Comparison of ENCODE assay signal across 1 cellular context in the genomic region with DNA sequence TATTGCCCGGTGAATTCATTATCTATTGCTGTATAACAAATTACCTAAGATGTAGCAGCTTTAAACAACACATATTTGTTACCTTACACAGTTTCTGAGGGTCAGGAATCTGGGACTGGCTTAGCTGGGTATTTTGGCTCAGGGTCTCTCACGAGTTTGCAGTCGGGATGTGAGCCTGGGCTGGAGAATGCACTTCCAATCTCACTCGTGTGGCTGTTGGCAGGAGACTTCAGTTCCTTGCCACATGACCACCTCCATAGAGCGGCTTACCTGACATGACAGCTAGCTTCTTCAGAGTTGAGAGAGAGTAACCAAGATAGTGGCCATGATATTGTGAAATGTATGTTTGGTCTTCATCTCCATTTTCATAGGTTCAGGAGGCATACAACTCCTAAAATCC.
TF ChIP-seq lines count a peak whose summit lies in the region.

No MANE protein-coding gene starts in this region.

TF ChIP-seq in HepG2, 621 proteins besides CTCF, POLR2A, EP300 and RAD21:
- TF ChIP-seq KDM5A (IDR thresholded peaks at IDR 0.05; ENCODE audit: borderline replicate concordance, low read length): no peak
- TF ChIP-seq, protein P1, sequence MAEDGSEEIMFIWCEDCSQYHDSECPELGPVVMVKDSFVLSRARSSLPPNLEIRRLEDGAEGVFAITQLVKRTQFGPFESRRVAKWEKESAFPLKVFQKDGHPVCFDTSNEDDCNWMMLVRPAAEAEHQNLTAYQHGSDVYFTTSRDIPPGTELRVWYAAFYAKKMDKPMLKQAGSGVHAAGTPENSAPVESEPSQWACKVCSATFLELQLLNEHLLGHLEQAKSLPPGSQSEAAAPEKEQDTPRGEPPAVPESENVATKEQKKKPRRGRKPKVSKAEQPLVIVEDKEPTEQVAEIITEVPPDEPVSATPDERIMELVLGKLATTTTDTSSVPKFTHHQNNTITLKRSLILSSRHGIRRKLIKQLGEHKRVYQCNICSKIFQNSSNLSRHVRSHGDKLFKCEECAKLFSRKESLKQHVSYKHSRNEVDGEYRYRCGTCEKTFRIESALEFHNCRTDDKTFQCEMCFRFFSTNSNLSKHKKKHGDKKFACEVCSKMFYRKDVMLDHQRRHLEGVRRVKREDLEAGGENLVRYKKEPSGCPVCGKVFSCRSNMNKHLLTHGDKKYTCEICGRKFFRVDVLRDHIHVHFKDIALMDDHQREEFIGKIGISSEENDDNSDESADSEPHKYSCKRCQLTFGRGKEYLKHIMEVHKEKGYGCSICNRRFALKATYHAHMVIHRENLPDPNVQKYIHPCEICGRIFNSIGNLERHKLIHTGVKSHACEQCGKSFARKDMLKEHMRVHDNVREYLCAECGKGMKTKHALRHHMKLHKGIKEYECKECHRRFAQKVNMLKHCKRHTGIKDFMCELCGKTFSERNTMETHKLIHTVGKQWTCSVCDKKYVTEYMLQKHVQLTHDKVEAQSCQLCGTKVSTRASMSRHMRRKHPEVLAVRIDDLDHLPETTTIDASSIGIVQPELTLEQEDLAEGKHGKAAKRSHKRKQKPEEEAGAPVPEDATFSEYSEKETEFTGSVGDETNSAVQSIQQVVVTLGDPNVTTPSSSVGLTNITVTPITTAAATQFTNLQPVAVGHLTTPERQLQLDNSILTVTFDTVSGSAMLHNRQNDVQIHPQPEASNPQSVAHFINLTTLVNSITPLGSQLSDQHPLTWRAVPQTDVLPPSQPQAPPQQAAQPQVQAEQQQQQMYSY (CRISPR knock-in tag; IDR thresholded peaks at IDR 0.05): no peak
- TF ChIP-seq ZSCAN31 (CRISPR knock-in tag; IDR thresholded peaks at IDR 0.05; ENCODE audit: low read depth): no peak
- TF ChIP-seq TCF12 (IDR thresholded peaks at IDR 0.05): no peak
- TF ChIP-seq TCF12 (CRISPR knock-in tag; IDR thresholded peaks at IDR 0.05): no peak
- TF ChIP-seq RBFOX2 (IDR thresholded peaks at IDR 0.05; ENCODE audit: low read depth, low read length): no peak
- TF ChIP-seq, protein P2, sequence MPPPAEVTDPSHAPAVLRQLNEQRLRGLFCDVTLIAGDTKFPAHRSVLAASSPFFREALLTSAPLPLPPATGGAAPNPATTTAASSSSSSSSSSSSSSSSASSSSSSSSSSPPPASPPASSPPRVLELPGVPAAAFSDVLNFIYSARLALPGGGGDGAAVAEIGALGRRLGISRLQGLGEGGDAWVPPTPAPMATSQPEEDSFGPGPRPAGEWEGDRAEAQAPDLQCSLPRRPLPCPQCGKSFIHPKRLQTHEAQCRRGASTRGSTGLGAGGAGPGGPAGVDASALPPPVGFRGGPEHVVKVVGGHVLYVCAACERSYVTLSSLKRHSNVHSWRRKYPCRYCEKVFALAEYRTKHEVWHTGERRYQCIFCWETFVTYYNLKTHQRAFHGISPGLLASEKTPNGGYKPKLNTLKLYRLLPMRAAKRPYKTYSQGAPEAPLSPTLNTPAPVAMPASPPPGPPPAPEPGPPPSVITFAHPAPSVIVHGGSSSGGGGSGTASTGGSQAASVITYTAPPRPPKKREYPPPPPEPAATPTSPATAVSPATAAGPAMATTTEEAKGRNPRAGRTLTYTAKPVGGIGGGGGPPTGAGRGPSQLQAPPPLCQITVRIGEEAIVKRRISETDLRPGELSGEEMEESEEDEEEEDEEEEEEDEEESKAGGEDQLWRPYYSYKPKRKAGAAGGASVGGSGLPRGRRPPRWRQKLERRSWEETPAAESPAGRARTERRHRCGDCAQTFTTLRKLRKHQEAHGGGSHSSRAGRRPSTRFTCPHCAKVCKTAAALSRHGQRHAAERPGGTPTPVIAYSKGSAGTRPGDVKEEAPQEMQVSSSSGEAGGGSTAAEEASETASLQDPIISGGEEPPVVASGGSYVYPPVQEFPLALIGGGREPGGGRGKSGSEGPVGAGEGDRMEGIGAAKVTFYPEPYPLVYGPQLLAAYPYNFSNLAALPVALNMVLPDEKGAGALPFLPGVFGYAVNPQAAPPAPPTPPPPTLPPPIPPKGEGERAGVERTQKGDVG (CRISPR knock-in tag; IDR thresholded peaks at IDR 0.05; ENCODE audit: borderline replicate concordance): no peak
- TF ChIP-seq NR3C1 (CRISPR knock-in tag; IDR thresholded peaks at IDR 0.05): no peak
- no peak for TF ChIP-seq ZNF253 (CRISPR knock-in tag; IDR thresholded peaks at IDR 0.05; ENCODE audit: borderline replicate concordance)
- no peak for TF ChIP-seq SMC3 (IDR thresholded peaks at IDR 0.05; ENCODE audit: low read length)
- TF ChIP-seq FOXJ3 (CRISPR knock-in tag; IDR thresholded peaks at IDR 0.05; ENCODE audit: borderline replicate concordance): no peak
- no peak for TF ChIP-seq ZNF782 (CRISPR knock-in tag; IDR thresholded peaks at IDR 0.05; ENCODE audit: borderline replicate concordance)
- no peak for TF ChIP-seq RELA (CRISPR knock-in tag; IDR thresholded peaks at IDR 0.05)
- no peak for TF ChIP-seq DNMT3B (CRISPR knock-in tag; conservative IDR thresholded peaks at IDR 0.05)
- TF ChIP-seq, protein P3, sequence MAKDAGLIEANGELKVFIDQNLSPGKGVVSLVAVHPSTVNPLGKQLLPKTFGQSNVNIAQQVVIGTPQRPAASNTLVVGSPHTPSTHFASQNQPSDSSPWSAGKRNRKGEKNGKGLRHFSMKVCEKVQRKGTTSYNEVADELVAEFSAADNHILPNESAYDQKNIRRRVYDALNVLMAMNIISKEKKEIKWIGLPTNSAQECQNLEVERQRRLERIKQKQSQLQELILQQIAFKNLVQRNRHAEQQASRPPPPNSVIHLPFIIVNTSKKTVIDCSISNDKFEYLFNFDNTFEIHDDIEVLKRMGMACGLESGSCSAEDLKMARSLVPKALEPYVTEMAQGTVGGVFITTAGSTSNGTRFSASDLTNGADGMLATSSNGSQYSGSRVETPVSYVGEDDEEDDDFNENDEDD (CRISPR knock-in tag; IDR thresholded peaks at IDR 0.05; ENCODE audit: borderline replicate concordance): no peak
- no peak for TF ChIP-seq ZNF468 (CRISPR knock-in tag; IDR thresholded peaks at IDR 0.05)
- TF ChIP-seq FOXO1 (CRISPR knock-in tag; IDR thresholded peaks at IDR 0.05): no peak
- TF ChIP-seq YEATS4 (CRISPR knock-in tag; IDR thresholded peaks at IDR 0.05; ENCODE audit: borderline replicate concordance): no peak
- no peak for TF ChIP-seq ZNF558 (CRISPR knock-in tag; IDR thresholded peaks at IDR 0.05; ENCODE audit: borderline replicate concordance)
- no peak for TF ChIP-seq ZSCAN29 (CRISPR knock-in tag; conservative IDR thresholded peaks at IDR 0.05)
- TF ChIP-seq, protein P4, sequence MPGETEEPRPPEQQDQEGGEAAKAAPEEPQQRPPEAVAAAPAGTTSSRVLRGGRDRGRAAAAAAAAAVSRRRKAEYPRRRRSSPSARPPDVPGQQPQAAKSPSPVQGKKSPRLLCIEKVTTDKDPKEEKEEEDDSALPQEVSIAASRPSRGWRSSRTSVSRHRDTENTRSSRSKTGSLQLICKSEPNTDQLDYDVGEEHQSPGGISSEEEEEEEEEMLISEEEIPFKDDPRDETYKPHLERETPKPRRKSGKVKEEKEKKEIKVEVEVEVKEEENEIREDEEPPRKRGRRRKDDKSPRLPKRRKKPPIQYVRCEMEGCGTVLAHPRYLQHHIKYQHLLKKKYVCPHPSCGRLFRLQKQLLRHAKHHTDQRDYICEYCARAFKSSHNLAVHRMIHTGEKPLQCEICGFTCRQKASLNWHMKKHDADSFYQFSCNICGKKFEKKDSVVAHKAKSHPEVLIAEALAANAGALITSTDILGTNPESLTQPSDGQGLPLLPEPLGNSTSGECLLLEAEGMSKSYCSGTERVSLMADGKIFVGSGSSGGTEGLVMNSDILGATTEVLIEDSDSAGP (CRISPR knock-in tag; IDR thresholded peaks at IDR 0.05; ENCODE audit: borderline replicate concordance): no peak
